8 cellular contexts compared by ENCODE assay signal in genomic region chr3:4125576-4125975, GRCh38.
"Had no signal": no experiment of that assay in that cellular context is flagged by ENCODE, and none has a peak within 500 bp of the region (broad histone marks: within the 10 kb centered on the region; RNA-seq: fewer than 3 reads in every experiment).

No MANE protein-coding gene starts in this region.

- H3K27me3 Mint-ChIP-seq: IgD-negative memory B cell had no signal

- FAIRE-seq: HepG2, HTR-8/SVneo, K562 had no signal

- DNase-seq: IMR-90, KBM-7, KG1 had no signal

- H3K27ac ChIP-seq: HL-60 had no signal

- H3K4me1 Mint-ChIP-seq: IgD-negative memory B cell had no signal

- H3K4me3 Mint-ChIP-seq: IgD-negative memory B cell had no signal

- ATAC-seq: HepG2, K562 had no signal

- H3K4me3 ChIP-seq: K562 had no signal

- H3K36me3 Mint-ChIP-seq: IgD-negative memory B cell had no signal
